ENCODE assay signal across 9 cellular contexts in genomic region chr1:27001570-27002360, GRCh38. TPM values are rescaled to one million over a fixed set of nuclear protein-coding genes. Genes with fewer than 3 reads are reported as not detected.
A peak's percentile ranks its signal among the peaks of the same experiment; 100 is the strongest.
DNase-seq lines count a peak whose midpoint lies in the region; ATAC-seq and TF ChIP-seq lines count a peak whose summit lies in the region.
"Had no signal": no experiment of that assay in that cellular context is flagged by ENCODE, and none has a peak within 500 bp of the region (broad histone marks: within the 10 kb centered on the region; RNA-seq: fewer than 3 reads in every experiment).

No MANE protein-coding gene starts in this region.

- DNase-seq in GM10266 (ENCODE audit: extremely low spot score) (peak; percentile 38), SKM-1 treated with dmso at 0.1 percent for 144 hours (lab: John Stamatoyannopoulos, UW; ENCODE audit: unreplicated experiment) (peak; percentile 99), heart left ventricle (peak; percentile 58 to 77 (median 64)), DMS153 treated with DMSO at 0.1 percent for 48 hours (lab: John Stamatoyannopoulos, UW; ENCODE audit: unreplicated experiment) (no peak), dermis blood vessel endothelial cell (no peak), MG63 (no peak)
- DNase-seq in activated CD4-positive, alpha-beta T cell treated with anti-CD3 and anti-CD28 coated beads, Interleukin-2, amount 50 U/mL, for 48 hours, result no peak
- DNase-seq: NCI-H82 had no signal

- H3K4me3 ChIP-seq in heart left ventricle (no peak overlapping the region), rectal smooth muscle tissue (ENCODE audit: low read length) (no peak overlapping the region), MG63 (no peak overlapping the region)

- H3K9me3 ChIP-seq in heart left ventricle (no peaks in the 10 kb centered on the region), MG63 (no peaks in the 10 kb centered on the region)

- ATAC-seq in heart left ventricle, result peak in 3 of 4 donors; percentile 4 to 51 (median 43)

- TF ChIP-seq POLR2A in heart left ventricle (IDR thresholded peaks at IDR 0.05), result no peak

- WGBS in heart left ventricle, 4 donors, result 47 to 51% (median 48%) methylated on average over 10 to 13 of the region's 13 CpGs

- H3K27me3 ChIP-seq in heart left ventricle (peaks cover 0 to 3% (median 0%) of the 10 kb centered on the region in 9 donors), rectal smooth muscle tissue (ENCODE audit: control insufficient read depth, insufficient read depth, low read length) (no peaks in the 10 kb centered on the region), MG63 (no peaks in the 10 kb centered on the region)

- peak overlapping the region in 11 of 12 donors; percentile 46 to 87 (median 79) for H3K27ac ChIP-seq in heart left ventricle
- peak overlapping the region; percentile 93 for H3K27ac ChIP-seq in rectal smooth muscle tissue (ENCODE audit: low read depth, low read length)

- TF ChIP-seq CTCF in GM10266 (IDR thresholded peaks at IDR 0.05; ENCODE audit: control insufficient read depth, insufficient read depth, low read depth, missing control alignments) (no peak), heart left ventricle (IDR thresholded peaks at IDR 0.05) (no peak)

- H3K4me1 ChIP-seq in heart left ventricle, result peaks cover 13 to 70% (median 53%) of the 10 kb centered on the region in 12 donors
- H3K4me1 ChIP-seq in rectal smooth muscle tissue (ENCODE audit: control insufficient read depth, insufficient read depth, low read length), result peaks cover 59% of the 10 kb centered on the region

- H3K36me3 ChIP-seq in heart left ventricle (peaks cover 0 to 16% (median 0%) of the 10 kb centered on the region in 9 donors), rectal smooth muscle tissue (ENCODE audit: control insufficient read depth, insufficient read depth, low read length) (no peaks in the 10 kb centered on the region), MG63 (no peaks in the 10 kb centered on the region)

- intact Hi-C loops in heart left ventricle (cut with DNase I), result no loop called here

- H3K9ac ChIP-seq in rectal smooth muscle tissue (ENCODE audit: low read length), result no peak overlapping the region

RNA-seq across cellular contexts. Expression of gene TRNP1, which starts 8.3 kb away (rescaled TPM):
- total RNA-seq in heart left ventricle (10 to 100 TPM; 16.6 to 68.5 (median 21.7) TPM), dermis blood vessel endothelial cell (2.5 and 4.8 TPM in 2 replicates)
- 10 to 100 TPM; 18.4 to 38.9 TPM for polyA plus RNA-seq in heart left ventricle
- total RNA-seq in MG63 (2014; rRNA removed; shearing (Covaris generic); ENCODE audit: low replicate concordance), result 4.7 and 8.8 TPM in 2 replicates

RNA-seq across cellular contexts. Expression of gene TENT5B, which starts 10.9 kb away (rescaled TPM):
- 10 to 100 TPM in 8 of 9 donors, 1 to 10 TPM in 1; 9.1 to 78.4 (median 32.6) TPM for total RNA-seq in heart left ventricle
- polyA plus RNA-seq in heart left ventricle, result 10 to 100 TPM; 19.8 to 62.2 TPM
- 0.17 and 0.33 TPM in 2 replicates for total RNA-seq in dermis blood vessel endothelial cell
- total RNA-seq in MG63 (2014; rRNA removed; shearing (Covaris generic); ENCODE audit: low replicate concordance), result 0.86 and 2.4 TPM in 2 replicates

RNA-seq across cellular contexts. Expression of gene KDF1, which starts 41.5 kb away (rescaled TPM):
- total RNA-seq in heart left ventricle, result under 1 TPM in 2 of 9 donors, not detected in 7; 0.12 to 0.45 TPM
- under 1 TPM in 1 of 2 donors, not detected in 1; 0.03 TPM for polyA plus RNA-seq in heart left ventricle
- not detected in 2 replicates for total RNA-seq in dermis blood vessel endothelial cell
- total RNA-seq in MG63 (2014; rRNA removed; shearing (Covaris generic); ENCODE audit: low replicate concordance), result not detected in 2 replicates

Comparison
In these comparisons a context has a peak if more than half of its experiments do, and no peak if none do; other contexts are left out.
1. DNase-seq: peak in GM10266 (single experiment), SKM-1 treated with dmso at 0.1 percent for 144 hours (single experiment) and heart left ventricle (5 of 5); none in DMS153 treated with DMSO at 0.1 percent for 48 hours (single experiment), dermis blood vessel endothelial cell (single experiment), MG63 (single experiment) and activated CD4-positive, alpha-beta T cell treated with anti-CD3 and anti-CD28 coated beads, Interleukin-2, amount 50 U/mL, for 48 hours (0 of 2).